14 cellular contexts compared by ENCODE assay signal in the genomic region with DNA sequence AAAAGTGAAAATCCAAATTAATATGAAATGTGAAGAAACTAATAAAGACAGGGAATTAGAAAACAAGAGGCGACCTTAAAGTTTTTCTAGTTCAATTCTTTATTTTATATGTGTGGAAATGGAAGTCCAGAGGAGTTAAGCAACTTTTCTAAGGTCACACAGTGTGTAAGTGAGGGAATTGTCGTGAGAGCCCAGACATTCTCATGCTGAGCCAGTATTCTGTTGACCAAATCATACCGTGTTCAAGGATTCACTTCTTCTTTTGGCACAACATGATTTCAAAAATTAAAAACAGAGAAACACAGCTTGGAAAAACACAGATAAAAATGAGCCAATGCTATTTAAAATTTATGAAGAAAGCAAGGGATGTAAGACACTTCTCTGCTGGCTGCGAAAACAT. TPM values are rescaled to one million over a fixed set of nuclear protein-coding genes. Genes with fewer than 3 reads are reported as not detected.
DNase-seq lines count a peak whose midpoint lies in the region; ATAC-seq, FAIRE-seq and TF ChIP-seq lines count a peak whose summit lies in the region.
"Not testable (repeated sequence)": the region's sequence is repeated elsewhere in the genome, so short reads cannot be mapped to it uniquely, and the experiment has no call there.
"Had no signal": no experiment of that assay in that cellular context is flagged by ENCODE, and none has a peak within 500 bp of the region (broad histone marks: within the 10 kb centered on the region; RNA-seq: fewer than 3 reads in every experiment).

No MANE protein-coding gene starts in this region.

- TF ChIP-seq EP300 in HepG2 (IDR thresholded peaks at IDR 0.05; ENCODE audit: low read depth in 2 of 2, low read length in 2 of 2); HepG2 (CRISPR knock-in tag; IDR thresholded peaks at IDR 0.05; ENCODE audit: borderline replicate concordance): not testable (repeated sequence)

- H3K4me3 Mint-ChIP-seq in GM23338, result not testable (repeated sequence)

- TF ChIP-seq POLR2A in GM12891 (IDR thresholded peaks at IDR 0.05; ENCODE audit: low read depth, low read length); HepG2 (IDR thresholded peaks at IDR 0.05; ENCODE audit: insufficient read depth in 1 of 2, low read depth in 2 of 2, low read length in 2 of 2): not testable (repeated sequence)

- H3K27me3 Mint-ChIP-seq in GM23338 (ENCODE audit: insufficient read depth, low read depth, poor library complexity), result not testable (repeated sequence)

- not testable (repeated sequence) for BruUV-seq in HepG2 (replicated peaks; lab: Mats Ljungman, UMichigan)

- not testable (repeated sequence) for H3K9me3 Mint-ChIP-seq in GM23338

- H3K9ac ChIP-seq in HepG2 (ENCODE audit: insufficient read depth, low read depth, low read length), result not testable (repeated sequence)

- H3F3A ChIP-seq in GM23338 (replicated peaks; ENCODE audit: low read depth), result not testable (repeated sequence)

- CTCF ChIA-PET in HepG2 (lab: Yijun Ruan, JAX; ENCODE audit: low intra/inter-chr PET ratio, low total read pairs), result not testable (repeated sequence)

- H3K27ac Mint-ChIP-seq in GM23338, result not testable (repeated sequence)

- not testable (repeated sequence) for TF ChIP-seq CTCF in GM23338 (conservative IDR thresholded peaks at IDR 0.05; ENCODE audit: low read depth in 2 of 2); choroid plexus epithelial cell (conservative IDR thresholded peaks at IDR 0.05; ENCODE audit: low read depth, low read length); HepG2 (CRISPR knock-in tag; IDR thresholded peaks at IDR 0.05); upper lobe of right lung (IDR thresholded peaks at IDR 0.05)

- not testable (repeated sequence) for H3K36me3 Mint-ChIP-seq in GM23338 (ENCODE audit: low read depth)

- POLR2A ChIA-PET in HepG2 (lab: Yijun Ruan, JAX), result not testable (repeated sequence)

- FAIRE-seq in GM12891 (lab: Jason Lieb, UNC) (peak; percentile 70), HepG2 (lab: Jason Lieb, UNC) (peak; percentile 15)

- not testable (repeated sequence) for H3K36me3 ChIP-seq in GM23338 (ENCODE audit: insufficient read depth); HepG2 (replicated peaks in 1 of 2; ENCODE audit: control insufficient read depth in 1 of 2, insufficient read depth in 2 of 2, low read length in 2 of 2); upper lobe of right lung

- H3K4me2 ChIP-seq in GM23338; HepG2 (ENCODE audit: low read depth, low read length): not testable (repeated sequence)

- not testable (repeated sequence) for H3K4me1 Mint-ChIP-seq in GM23338

- H4K20me1 ChIP-seq in GM23338 (replicated peaks; ENCODE audit: insufficient read depth); HepG2 (ENCODE audit: insufficient read depth, low read length): not testable (repeated sequence)

- H3K4me1 ChIP-seq in GM23338 (ENCODE audit: insufficient read depth); HepG2 (ENCODE audit: insufficient read depth, low read length); upper lobe of right lung: not testable (repeated sequence)

- not testable (repeated sequence) for DNase-seq in GM12891 (ENCODE audit: insufficient read length, low spot score); HepG2 (ENCODE audit: low spot score); sciatic nerve (ENCODE audit: low spot score); upper lobe of right lung
- peak; percentile 0 for DNase-seq in GM23338 (ENCODE audit: low spot score)
- peak; percentile 1 for DNase-seq in choroid plexus epithelial cell (ENCODE audit: low read depth)

- not testable (repeated sequence) for H2AFZ ChIP-seq in GM23338; HepG2 (ENCODE audit: low read length)

- H3K27me3 ChIP-seq in GM23338 (ENCODE audit: insufficient read depth); HepG2 (ENCODE audit: control insufficient read depth in 1 of 2, insufficient read depth in 2 of 2, low read length in 2 of 2); upper lobe of right lung: not testable (repeated sequence)

- in situ Hi-C loops in HepG2 (cut with HindIII; ENCODE audit: extremely low pct_ligation_motif_present, low pct_unique_long_range_greater_than_20kb), result not testable (repeated sequence)

- not testable (repeated sequence) for H3K79me2 ChIP-seq in GM23338 (replicated peaks; ENCODE audit: insufficient read depth); HepG2 (ENCODE audit: insufficient read depth, low read length)

- H3K4me3 ChIP-seq in GM23338; choroid plexus epithelial cell (ENCODE audit: low read depth, low read length); HepG2 (replicated peaks in 1 of 3; ENCODE audit: insufficient read depth in 1 of 3, low read depth in 2 of 3, low read length in 3 of 3); upper lobe of right lung: not testable (repeated sequence)

- intact Hi-C loops in HepG2 (cut with micrococcal nuclease; ENCODE audit: unreplicated experiment); sciatic nerve (cut with DNase I); upper lobe of right lung (cut with DNase I): not testable (repeated sequence)

- H3K9me3 ChIP-seq in HepG2 (ENCODE audit: low read length); upper lobe of right lung: not testable (repeated sequence)

- 1% methylated on average over 3 of the region's 4 CpGs for WGBS in HepG2 (ENCODE audit: low lambda C conversion rate)

- not testable (repeated sequence) for H3K27ac ChIP-seq in GM23338 (ENCODE audit: low read depth); HepG2 (ENCODE audit: extremely low read length, insufficient read depth, low read length); upper lobe of right lung

- ATAC-seq in GM23338, HepG2: not testable (repeated sequence)
- ATAC-seq in sciatic nerve, result peak; percentile 56
- peak; percentile 59 for ATAC-seq in upper lobe of right lung

- not testable (repeated sequence) for H3K9me2 ChIP-seq in GM23338 (ENCODE audit: insufficient read depth)

- TF ChIP-seq RAD21 in HepG2 (CRISPR knock-in tag; IDR thresholded peaks at IDR 0.05), result not testable (repeated sequence)

RNA-seq across cellular contexts. Expression of gene OR2A42, which starts 12.5 kb away (rescaled TPM):
- polyA plus RNA-seq in GM12891 (2012; ENCODE audit: low read depth, missing spikeins), result 0.10 TPM
- 0.27 and 0.28 TPM in 2 replicates for total RNA-seq in GM23338 (2014; rRNA removed; shearing (Covaris generic))
- 1.8 and 2.1 TPM in 2 replicates for polyA plus RNA-seq in GM23338 (2016; fragmentation: Nextera tagmentation; extraction: Ambion mirVana)
- not detected in 2 replicates for total RNA-seq in HepG2 (2016; rRNA removed; fragmentation: Illumina TruSeq; extraction: Trizol)
- total RNA-seq in HepG2 (2016; cell fraction: cytosol; rRNA removed; fragmentation: Illumina TruSeq; extraction: Trizol; ENCODE audit: low read depth), result not detected in 2 replicates
- total RNA-seq in HepG2 (2016; cell fraction: insoluble cytoplasmic fraction; rRNA removed; fragmentation: Illumina TruSeq; extraction: Trizol), result not detected in 2 replicates
- not detected in 2 replicates for total RNA-seq in HepG2 (2016; cell fraction: membrane; rRNA removed; fragmentation: Illumina TruSeq; extraction: Trizol)
- not detected in 2 replicates for total RNA-seq in HepG2 (2016; cell fraction: nucleus; rRNA removed; fragmentation: Illumina TruSeq; extraction: Trizol)
- polyA plus RNA-seq in HepG2 (2011; rRNA removed), result not detected in 2 replicates
- not detected in 2 replicates for polyA plus RNA-seq in HepG2 (2011; cell fraction: cytosol; rRNA removed)
- not detected in 2 replicates for polyA plus RNA-seq in HepG2 (2011; cell fraction: nucleus; rRNA removed)
- polyA plus RNA-seq in HepG2 (2012), result not detected in 2 replicates
- polyA plus RNA-seq in HepG2 (2016; cell fraction: cytosol; fragmentation: Illumina TruSeq; extraction: Trizol; ENCODE audit: low read depth), result not detected in 2 replicates
- polyA plus RNA-seq in HepG2 (2016; cell fraction: insoluble cytoplasmic fraction; fragmentation: Illumina TruSeq; extraction: Trizol; ENCODE audit: low read depth), result not detected in 2 replicates
- not detected in 2 replicates for polyA plus RNA-seq in HepG2 (2016; cell fraction: membrane; fragmentation: Illumina TruSeq; extraction: Trizol; ENCODE audit: low read depth)
- polyA plus RNA-seq in HepG2 (2016; cell fraction: nucleus; fragmentation: Illumina TruSeq; extraction: Trizol; ENCODE audit: insufficient read depth, low read depth), result not detected in 2 replicates
- not detected in 2 replicates for polyA minus RNA-seq in HepG2 (2011; rRNA and poly(A)+ RNA removed; ENCODE audit: low replicate concordance)
- not detected in 2 replicates for polyA minus RNA-seq in HepG2 (2011; cell fraction: cytosol; rRNA and poly(A)+ RNA removed)
- polyA minus RNA-seq in HepG2 (2011; cell fraction: nucleus; rRNA and poly(A)+ RNA removed), result not detected in 2 replicates
- 0.27 TPM for total RNA-seq in sciatic nerve
- not detected for total RNA-seq in upper lobe of right lung
- total RNA-seq: Caco-2; Calu3; CD4-positive, alpha-beta T cell; CD8-positive, alpha-beta T cell had no signal
- polyA plus RNA-seq: AG04450, BJ had no signal

RNA-seq across cellular contexts. Expression of gene ARHGEF35, which starts 31.2 kb away (rescaled TPM):
- polyA plus RNA-seq in GM12891 (2012; ENCODE audit: low read depth, missing spikeins), result 4.6 TPM
- total RNA-seq in GM23338 (2014; rRNA removed; shearing (Covaris generic)), result 21.4 and 26.3 TPM in 2 replicates
- polyA plus RNA-seq in GM23338 (2016; fragmentation: Nextera tagmentation; extraction: Ambion mirVana) (27.6 and 32.3 TPM in 2 replicates), HepG2 (2011; rRNA removed) (0.03 TPM in 1 of 2 replicates, not detected in the other)
- total RNA-seq in HepG2 (2016; rRNA removed; fragmentation: Illumina TruSeq; extraction: Trizol) (0.18 TPM in 1 of 2 replicates, not detected in the other), sciatic nerve (5.3 TPM), upper lobe of right lung (11.5 TPM)
- not detected in 2 replicates for total RNA-seq in HepG2 (2016; cell fraction: cytosol; rRNA removed; fragmentation: Illumina TruSeq; extraction: Trizol; ENCODE audit: low read depth)
- total RNA-seq in HepG2 (2016; cell fraction: insoluble cytoplasmic fraction; rRNA removed; fragmentation: Illumina TruSeq; extraction: Trizol), result 0.30 TPM in 1 of 2 replicates, not detected in the other
- total RNA-seq in HepG2 (2016; cell fraction: membrane; rRNA removed; fragmentation: Illumina TruSeq; extraction: Trizol), result not detected in 2 replicates
- total RNA-seq in HepG2 (2016; cell fraction: nucleus; rRNA removed; fragmentation: Illumina TruSeq; extraction: Trizol), result 1.4 and 2.0 TPM in 2 replicates
- not detected in 2 replicates for polyA plus RNA-seq in HepG2 (2011; cell fraction: cytosol; rRNA removed)
- polyA plus RNA-seq in HepG2 (2011; cell fraction: nucleus; rRNA removed), result 0.07 TPM in 1 of 2 replicates, not detected in the other
- 0.12 and 0.13 TPM in 2 replicates for polyA plus RNA-seq in HepG2 (2012)
- polyA plus RNA-seq in HepG2 (2016; cell fraction: cytosol; fragmentation: Illumina TruSeq; extraction: Trizol; ENCODE audit: low read depth), result not detected in 2 replicates
- polyA plus RNA-seq in HepG2 (2016; cell fraction: insoluble cytoplasmic fraction; fragmentation: Illumina TruSeq; extraction: Trizol; ENCODE audit: low read depth), result 0.16 TPM in 1 of 2 replicates, not detected in the other
- polyA plus RNA-seq in HepG2 (2016; cell fraction: membrane; fragmentation: Illumina TruSeq; extraction: Trizol; ENCODE audit: low read depth), result not detected in 2 replicates
- polyA plus RNA-seq in HepG2 (2016; cell fraction: nucleus; fragmentation: Illumina TruSeq; extraction: Trizol; ENCODE audit: insufficient read depth, low read depth), result 0.31 and 0.57 TPM in 2 replicates
- polyA minus RNA-seq in HepG2 (2011; rRNA and poly(A)+ RNA removed; ENCODE audit: low replicate concordance), result 1.2 TPM in 1 of 2 replicates, not detected in the other
- not detected in 2 replicates for polyA minus RNA-seq in HepG2 (2011; cell fraction: cytosol; rRNA and poly(A)+ RNA removed)
- polyA minus RNA-seq in HepG2 (2011; cell fraction: nucleus; rRNA and poly(A)+ RNA removed), result 1.9 and 3.6 TPM in 2 replicates

RNA-seq across cellular contexts. Expression of gene OR2A7, which starts 37.7 kb away (rescaled TPM):
- polyA plus RNA-seq in GM12891 (2012; ENCODE audit: low read depth, missing spikeins), result 0.51 TPM
- 1.6 and 2.2 TPM in 2 replicates for total RNA-seq in GM23338 (2014; rRNA removed; shearing (Covaris generic))
- polyA plus RNA-seq in GM23338 (2016; fragmentation: Nextera tagmentation; extraction: Ambion mirVana) (1.7 and 3.2 TPM in 2 replicates), HepG2 (2011; rRNA removed) (not detected in 2 replicates)
- total RNA-seq in HepG2 (2016; rRNA removed; fragmentation: Illumina TruSeq; extraction: Trizol) (not detected in 2 replicates), sciatic nerve (3.7 TPM), upper lobe of right lung (13.9 TPM)
- total RNA-seq in HepG2 (2016; cell fraction: cytosol; rRNA removed; fragmentation: Illumina TruSeq; extraction: Trizol; ENCODE audit: low read depth), result not detected in 2 replicates
- total RNA-seq in HepG2 (2016; cell fraction: insoluble cytoplasmic fraction; rRNA removed; fragmentation: Illumina TruSeq; extraction: Trizol), result not detected in 2 replicates
- not detected in 2 replicates for total RNA-seq in HepG2 (2016; cell fraction: membrane; rRNA removed; fragmentation: Illumina TruSeq; extraction: Trizol)
- not detected in 2 replicates for total RNA-seq in HepG2 (2016; cell fraction: nucleus; rRNA removed; fragmentation: Illumina TruSeq; extraction: Trizol)
- not detected in 2 replicates for polyA plus RNA-seq in HepG2 (2011; cell fraction: cytosol; rRNA removed)
- polyA plus RNA-seq in HepG2 (2011; cell fraction: nucleus; rRNA removed), result not detected in 2 replicates
- 0.27 TPM in 1 of 2 replicates, not detected in the other for polyA plus RNA-seq in HepG2 (2012)
- polyA plus RNA-seq in HepG2 (2016; cell fraction: cytosol; fragmentation: Illumina TruSeq; extraction: Trizol; ENCODE audit: low read depth), result not detected in 2 replicates
- polyA plus RNA-seq in HepG2 (2016; cell fraction: insoluble cytoplasmic fraction; fragmentation: Illumina TruSeq; extraction: Trizol; ENCODE audit: low read depth), result not detected in 2 replicates
- not detected in 2 replicates for polyA plus RNA-seq in HepG2 (2016; cell fraction: membrane; fragmentation: Illumina TruSeq; extraction: Trizol; ENCODE audit: low read depth)
- not detected in 2 replicates for polyA plus RNA-seq in HepG2 (2016; cell fraction: nucleus; fragmentation: Illumina TruSeq; extraction: Trizol; ENCODE audit: insufficient read depth, low read depth)
- polyA minus RNA-seq in HepG2 (2011; rRNA and poly(A)+ RNA removed; ENCODE audit: low replicate concordance), result 0.26 and 7.0 TPM in 2 replicates
- not detected in 2 replicates for polyA minus RNA-seq in HepG2 (2011; cell fraction: cytosol; rRNA and poly(A)+ RNA removed)
- not detected in 2 replicates for polyA minus RNA-seq in HepG2 (2011; cell fraction: nucleus; rRNA and poly(A)+ RNA removed)
- polyA plus RNA-seq: AG04450 had no signal

RNA-seq across cellular contexts. Expression of gene CTAGE8, which starts 42.2 kb away (rescaled TPM):
- 0.31 TPM for polyA plus RNA-seq in GM12891 (2012; ENCODE audit: low read depth, missing spikeins)
- 0.52 and 1.4 TPM in 2 replicates for total RNA-seq in GM23338 (2014; rRNA removed; shearing (Covaris generic))
- polyA plus RNA-seq in GM23338 (2016; fragmentation: Nextera tagmentation; extraction: Ambion mirVana) (1.3 and 3.1 TPM in 2 replicates), HepG2 (2011; rRNA removed) (not detected in 2 replicates)
- total RNA-seq in HepG2 (2016; rRNA removed; fragmentation: Illumina TruSeq; extraction: Trizol) (not detected in 2 replicates), sciatic nerve (1.2 TPM), upper lobe of right lung (4.9 TPM)
- total RNA-seq in HepG2 (2016; cell fraction: cytosol; rRNA removed; fragmentation: Illumina TruSeq; extraction: Trizol; ENCODE audit: low read depth), result not detected in 2 replicates
- total RNA-seq in HepG2 (2016; cell fraction: insoluble cytoplasmic fraction; rRNA removed; fragmentation: Illumina TruSeq; extraction: Trizol), result not detected in 2 replicates
- total RNA-seq in HepG2 (2016; cell fraction: membrane; rRNA removed; fragmentation: Illumina TruSeq; extraction: Trizol), result not detected in 2 replicates
- total RNA-seq in HepG2 (2016; cell fraction: nucleus; rRNA removed; fragmentation: Illumina TruSeq; extraction: Trizol), result not detected in 2 replicates
- not detected in 2 replicates for polyA plus RNA-seq in HepG2 (2011; cell fraction: cytosol; rRNA removed)
- not detected in 2 replicates for polyA plus RNA-seq in HepG2 (2011; cell fraction: nucleus; rRNA removed)
- polyA plus RNA-seq in HepG2 (2012), result not detected in 2 replicates
- not detected in 2 replicates for polyA plus RNA-seq in HepG2 (2016; cell fraction: cytosol; fragmentation: Illumina TruSeq; extraction: Trizol; ENCODE audit: low read depth)
- not detected in 2 replicates for polyA plus RNA-seq in HepG2 (2016; cell fraction: insoluble cytoplasmic fraction; fragmentation: Illumina TruSeq; extraction: Trizol; ENCODE audit: low read depth)
- not detected in 2 replicates for polyA plus RNA-seq in HepG2 (2016; cell fraction: membrane; fragmentation: Illumina TruSeq; extraction: Trizol; ENCODE audit: low read depth)
- not detected in 2 replicates for polyA plus RNA-seq in HepG2 (2016; cell fraction: nucleus; fragmentation: Illumina TruSeq; extraction: Trizol; ENCODE audit: insufficient read depth, low read depth)
- 0.47 TPM in 1 of 2 replicates, not detected in the other for polyA minus RNA-seq in HepG2 (2011; rRNA and poly(A)+ RNA removed; ENCODE audit: low replicate concordance)
- polyA minus RNA-seq in HepG2 (2011; cell fraction: cytosol; rRNA and poly(A)+ RNA removed), result not detected in 2 replicates
- polyA minus RNA-seq in HepG2 (2011; cell fraction: nucleus; rRNA and poly(A)+ RNA removed), result not detected in 2 replicates

RNA-seq across cellular contexts. Expression of gene CTAGE4, which starts 43.6 kb away (rescaled TPM):
- 1.7 TPM for polyA plus RNA-seq in GM12891 (2012; ENCODE audit: low read depth, missing spikeins)
- total RNA-seq in GM23338 (2014; rRNA removed; shearing (Covaris generic)), result 3.4 and 10.1 TPM in 2 replicates
- 4.3 and 4.9 TPM in 2 replicates for polyA plus RNA-seq in GM23338 (2016; fragmentation: Nextera tagmentation; extraction: Ambion mirVana)
- not detected in 2 replicates for total RNA-seq in HepG2 (2016; rRNA removed; fragmentation: Illumina TruSeq; extraction: Trizol)
- total RNA-seq in HepG2 (2016; cell fraction: cytosol; rRNA removed; fragmentation: Illumina TruSeq; extraction: Trizol; ENCODE audit: low read depth), result not detected in 2 replicates
- not detected in 2 replicates for total RNA-seq in HepG2 (2016; cell fraction: insoluble cytoplasmic fraction; rRNA removed; fragmentation: Illumina TruSeq; extraction: Trizol)
- total RNA-seq in HepG2 (2016; cell fraction: membrane; rRNA removed; fragmentation: Illumina TruSeq; extraction: Trizol), result not detected in 2 replicates
- not detected in 2 replicates for total RNA-seq in HepG2 (2016; cell fraction: nucleus; rRNA removed; fragmentation: Illumina TruSeq; extraction: Trizol)
- polyA plus RNA-seq in HepG2 (2011; rRNA removed), result not detected in 2 replicates
- not detected in 2 replicates for polyA plus RNA-seq in HepG2 (2011; cell fraction: cytosol; rRNA removed)
- polyA plus RNA-seq in HepG2 (2011; cell fraction: nucleus; rRNA removed), result not detected in 2 replicates
- not detected in 2 replicates for polyA plus RNA-seq in HepG2 (2012)
- not detected in 2 replicates for polyA plus RNA-seq in HepG2 (2016; cell fraction: cytosol; fragmentation: Illumina TruSeq; extraction: Trizol; ENCODE audit: low read depth)
- not detected in 2 replicates for polyA plus RNA-seq in HepG2 (2016; cell fraction: insoluble cytoplasmic fraction; fragmentation: Illumina TruSeq; extraction: Trizol; ENCODE audit: low read depth)
- polyA plus RNA-seq in HepG2 (2016; cell fraction: membrane; fragmentation: Illumina TruSeq; extraction: Trizol; ENCODE audit: low read depth), result not detected in 2 replicates
- not detected in 2 replicates for polyA plus RNA-seq in HepG2 (2016; cell fraction: nucleus; fragmentation: Illumina TruSeq; extraction: Trizol; ENCODE audit: insufficient read depth, low read depth)
- polyA minus RNA-seq in HepG2 (2011; rRNA and poly(A)+ RNA removed; ENCODE audit: low replicate concordance), result 0.12 and 2.7 TPM in 2 replicates
- not detected in 2 replicates for polyA minus RNA-seq in HepG2 (2011; cell fraction: cytosol; rRNA and poly(A)+ RNA removed)
- 0.25 and 0.52 TPM in 2 replicates for polyA minus RNA-seq in HepG2 (2011; cell fraction: nucleus; rRNA and poly(A)+ RNA removed)
- total RNA-seq in sciatic nerve, result 2.3 TPM
- total RNA-seq in upper lobe of right lung, result 9.5 TPM
- total RNA-seq: A673, B cell, Caco-2 had no signal
- polyA plus RNA-seq: AG04450 had no signal
